In the genomic region with DNA sequence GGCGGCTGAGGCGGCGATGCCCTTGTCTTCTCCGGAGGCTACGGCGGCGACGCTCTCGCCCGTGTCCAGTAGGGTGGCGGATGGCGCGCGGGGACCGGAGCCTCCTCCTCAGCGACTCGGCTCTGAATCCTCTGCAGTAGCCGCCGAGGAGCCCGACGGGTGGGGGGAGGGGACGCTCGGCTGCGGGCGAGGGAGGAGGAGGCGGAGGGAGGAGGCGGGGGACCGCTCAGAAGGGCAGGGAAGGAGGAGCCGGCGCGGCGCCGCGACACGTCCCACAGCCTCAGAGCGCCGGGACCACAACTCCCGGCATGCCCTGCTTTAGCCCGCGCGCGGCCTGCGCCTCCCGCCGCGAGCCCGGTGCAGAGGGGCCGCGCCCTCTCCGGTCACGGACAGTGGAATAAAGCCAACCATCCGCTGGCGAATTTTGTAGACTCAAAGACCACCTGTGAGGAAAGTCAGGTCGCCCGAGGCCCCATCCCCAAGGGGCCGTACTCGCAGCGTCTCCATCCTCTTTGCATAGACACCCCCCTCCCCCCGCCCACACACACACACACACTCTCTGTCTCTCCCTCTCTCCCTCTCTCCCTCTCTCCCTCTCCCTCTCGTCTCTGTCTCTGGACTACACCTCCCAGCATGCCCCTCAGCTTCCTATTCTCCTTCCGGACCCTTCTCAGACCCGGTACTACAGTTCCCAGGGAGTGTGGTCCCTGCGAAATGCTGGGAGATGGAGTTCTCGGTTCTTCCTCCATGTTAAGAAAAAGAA, we compare ENCODE assay signal across 8 cellular contexts. TPM values are rescaled to one million over a fixed set of nuclear protein-coding genes. Genes with fewer than 3 reads are reported as not detected.
DNase-seq lines count a peak whose midpoint lies in the region; ATAC-seq and TF ChIP-seq lines count a peak whose summit lies in the region.

A gene with protein sequence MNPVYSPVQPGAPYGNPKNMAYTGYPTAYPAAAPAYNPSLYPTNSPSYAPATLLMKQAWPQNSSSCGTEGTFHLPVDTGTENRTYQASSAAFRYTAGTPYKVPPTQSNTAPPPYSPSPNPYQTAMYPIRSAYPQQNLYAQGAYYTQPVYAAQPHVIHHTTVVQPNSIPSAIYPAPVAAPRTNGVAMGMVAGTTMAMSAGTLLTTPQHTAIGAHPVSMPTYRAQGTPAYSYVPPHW (minus strand): TSS at position 157 of the 763 bp plus-strand sequence. CDS start 129,638 bp downstream, outside the sequence.

- peak within 1 kb of the TSS; percentile 83 for H3K27ac Mint-ChIP-seq in Calu3 (ENCODE audit: unreplicated experiment)
- H3K27ac Mint-ChIP-seq in activated CD8-positive, alpha-beta memory T cell treated with anti-CD3 and anti-CD28 coated beads, Interleukin-2, amount 10 ng/mL, durations not matched to agents 7 days and 5 days = peak within 1 kb of the TSS; percentile 87

- H3K9me3 Mint-ChIP-seq in Calu3 (ENCODE audit: low read depth, unreplicated experiment) = no peaks in the 10 kb centered on the region
- no peaks in the 10 kb centered on the region for H3K9me3 Mint-ChIP-seq in activated CD8-positive, alpha-beta memory T cell treated with anti-CD3 and anti-CD28 coated beads, Interleukin-2, amount 10 ng/mL, durations not matched to agents 7 days and 5 days (ENCODE audit: low read depth)

- peak within 1 kb of the TSS; percentile 53 for H2BK5ac ChIP-seq in mesenchymal stem cell (ENCODE audit: low read depth, low read length, poor library complexity, severe bottlenecking)

- H2AFZ ChIP-seq in mesenchymal stem cell (ENCODE audit: low read depth, low read length) = peak within 1 kb of the TSS; percentile 100

- peak within 1 kb of the TSS; percentile 19 to 92 for H2BK12ac ChIP-seq in mesenchymal stem cell (ENCODE audit: low read length in 2 of 2)

- TF ChIP-seq CTCF in Calu3 (IDR thresholded peaks at IDR 0.05; ENCODE audit: unreplicated experiment) = no peak

- CTCF ChIA-PET in Calu3 (lab: Charles Lee) = interaction anchor here (0.5 to 1.3 kb wide), 7 partner anchors 9 to 1608 kb away, joined by 3 to 10 read pairs (median 3); no protein-coding TSS in a partner anchor
- CTCF ChIA-PET in activated CD8-positive, alpha-beta memory T cell treated with anti-CD3 and anti-CD28 coated beads, Interleukin-2, amount 10 ng/mL, durations not matched to agents 7 days and 5 days (lab: Charles Lee) = interaction anchor here (1.0 to 2.8 kb wide), 2 partner anchors 28 to 196 kb away, joined by 3 to 11 read pairs; no protein-coding TSS in a partner anchor

- no TSS peak for BruUV-seq in Calu3 (replicated peaks; lab: Mats Ljungman, UMichigan)

- intact Hi-C loops in Calu3 (cut with micrococcal nuclease; ENCODE audit: unreplicated experiment) = loop anchor here (5.0 kb wide), 1 partner anchor 121 kb away; no protein-coding TSS in a partner anchor

- H3K4me1 Mint-ChIP-seq in Calu3 (ENCODE audit: low read depth, unreplicated experiment) = peaks cover 22% of the 10 kb centered on the region
- peaks cover 30% of the 10 kb centered on the region for H3K4me1 Mint-ChIP-seq in activated CD8-positive, alpha-beta memory T cell treated with anti-CD3 and anti-CD28 coated beads, Interleukin-2, amount 10 ng/mL, durations not matched to agents 7 days and 5 days

- peak within 1 kb of the TSS; percentile 96 for H4K8ac ChIP-seq in mesenchymal stem cell (ENCODE audit: low read length)

- H3K4me2 ChIP-seq in mesenchymal stem cell (ENCODE audit: low read length, poor library complexity, severe bottlenecking) = peak within 1 kb of the TSS; percentile 75

- under 1% methylated on average over 55 of the region's 64 CpGs for WGBS in mesenchymal stem cell

- peak within 1 kb of the TSS; percentile 87 for H2BK120ac ChIP-seq in mesenchymal stem cell (ENCODE audit: low read depth, low read length)

- H2BK15ac ChIP-seq in mesenchymal stem cell (ENCODE audit: low read depth, poor library complexity, severe bottlenecking) = peak within 1 kb of the TSS; percentile 50

- peak; percentile 97 for ATAC-seq in GM21381 (IDR thresholded peaks at IDR 0.05; ENCODE audit: unreplicated experiment)
- ATAC-seq in activated CD8-positive, alpha-beta memory T cell treated with anti-CD3 and anti-CD28 coated beads, Interleukin-2, amount 10 ng/mL, durations not matched to agents 7 days and 5 days = peak; percentile 96

- H3K27me3 Mint-ChIP-seq in Calu3 (ENCODE audit: unreplicated experiment) = no peaks in the 10 kb centered on the region
- no peaks in the 10 kb centered on the region for H3K27me3 Mint-ChIP-seq in activated CD8-positive, alpha-beta memory T cell treated with anti-CD3 and anti-CD28 coated beads, Interleukin-2, amount 10 ng/mL, durations not matched to agents 7 days and 5 days

- H3K4me3 Mint-ChIP-seq in Calu3 (ENCODE audit: low read depth, unreplicated experiment) = peak within 1 kb of the TSS; percentile 93
- H3K4me3 Mint-ChIP-seq in activated CD8-positive, alpha-beta memory T cell treated with anti-CD3 and anti-CD28 coated beads, Interleukin-2, amount 10 ng/mL, durations not matched to agents 7 days and 5 days = peak within 1 kb of the TSS; percentile 90

- peak within 1 kb of the TSS; percentile 67 to 97 for H3K4ac ChIP-seq in mesenchymal stem cell (ENCODE audit: low read depth in 1 of 2, low read length in 2 of 2)

- DNase-seq in Calu3 = peak; percentile 92
- peak; percentile 95 for DNase-seq in NT2/D1 (ENCODE audit: low read depth, low spot score)
- DNase-seq in activated CD8-positive, alpha-beta memory T cell treated with anti-CD3 and anti-CD28 coated beads, Interleukin-2, amount 10 ng/mL, durations not matched to agents 7 days and 5 days = peak; percentile 96
- DNase-seq in mesenchymal stem cell = peak; percentile 98
- peak; percentile 88 for DNase-seq in stimulated activated CD8-positive, alpha-beta memory T cell treated with anti-CD3 and anti-CD28 coated beads, Interleukin-12 subunit alpha, Interleukin-12 subunit beta, amount 100 ng/mL, for 4 hours (ENCODE audit: low read depth)

- peak within 1 kb of the TSS; percentile 98 to 99 for H3K18ac ChIP-seq in mesenchymal stem cell (ENCODE audit: low read depth in 1 of 2, low read length in 2 of 2)

- no peak within 1 kb of the TSS for H2AK5ac ChIP-seq in mesenchymal stem cell (ENCODE audit: low read length, severe bottlenecking)

- H3K9ac ChIP-seq in HUES48 (ENCODE audit: low read depth, low read length) (peak within 1 kb of the TSS; percentile 70), NT2/D1 (ENCODE audit: insufficient read length, low read depth) (peak within 1 kb of the TSS; percentile 85), endocrine pancreas (ENCODE audit: control insufficient read depth, insufficient read depth, low read length) (peak within 1 kb of the TSS; percentile 86), mesenchymal stem cell (ENCODE audit: low read length) (peak within 1 kb of the TSS; percentile 90)

- peaks cover 27% of the 10 kb centered on the region for H3K36me3 Mint-ChIP-seq in Calu3 (ENCODE audit: insufficient read depth, unreplicated experiment)
- H3K36me3 Mint-ChIP-seq in activated CD8-positive, alpha-beta memory T cell treated with anti-CD3 and anti-CD28 coated beads, Interleukin-2, amount 10 ng/mL, durations not matched to agents 7 days and 5 days = peaks cover 2% of the 10 kb centered on the region

- H3K79me1 ChIP-seq in mesenchymal stem cell (replicated peaks; ENCODE audit: low read length, poor library complexity, severe bottlenecking) = peaks cover 15% of the 10 kb centered on the region

- H3K36me3 ChIP-seq in HUES48 (ENCODE audit: control insufficient read depth, insufficient read depth, low read length) = no peaks in the 10 kb centered on the region
- no peaks in the 10 kb centered on the region for H3K36me3 ChIP-seq in NT2/D1 (ENCODE audit: insufficient read depth, insufficient read length, low read length)
- no peaks in the 10 kb centered on the region for H3K36me3 ChIP-seq in endocrine pancreas (ENCODE audit: control insufficient read depth, insufficient read depth, low read length)
- H3K36me3 ChIP-seq in mesenchymal stem cell (ENCODE audit: control insufficient read depth in 1 of 2, insufficient read depth in 2 of 2, low read depth in 1 of 2, low read length in 2 of 2) = no peaks in the 10 kb centered on the region

- H3K27ac ChIP-seq in HUES48 (ENCODE audit: low read depth, low read length) = peak within 1 kb of the TSS; percentile 90
- H3K27ac ChIP-seq in mesenchymal stem cell (ENCODE audit: low read length, poor library complexity, severe bottlenecking) = peak within 1 kb of the TSS; percentile 80

- H4K91ac ChIP-seq in mesenchymal stem cell (ENCODE audit: low read length) = peak within 1 kb of the TSS; percentile 91

- peaks cover 21% of the 10 kb centered on the region for H3K4me1 ChIP-seq in HUES48 (ENCODE audit: control insufficient read depth, insufficient read depth, low read length)
- peaks cover 4% of the 10 kb centered on the region for H3K4me1 ChIP-seq in NT2/D1 (ENCODE audit: insufficient read depth, insufficient read length)
- peaks cover 7% of the 10 kb centered on the region for H3K4me1 ChIP-seq in endocrine pancreas (ENCODE audit: control insufficient read depth, insufficient read depth, low read length)
- H3K4me1 ChIP-seq in mesenchymal stem cell (ENCODE audit: control insufficient read depth, insufficient read depth, low read depth, low read length) = peaks cover 9% of the 10 kb centered on the region

- H3K27me3 ChIP-seq in HUES48 (ENCODE audit: control insufficient read depth, insufficient read depth, low read length) (no peaks in the 10 kb centered on the region), NT2/D1 (ENCODE audit: insufficient read depth, insufficient read length) (no peaks in the 10 kb centered on the region), endocrine pancreas (ENCODE audit: control insufficient read depth, insufficient read depth, low read length) (no peaks in the 10 kb centered on the region), mesenchymal stem cell (ENCODE audit: control insufficient read depth in 1 of 2, insufficient read depth in 1 of 2, low read length in 2 of 2) (no peaks in the 10 kb centered on the region)

- peak within 1 kb of the TSS in 1 of 2 experiments; percentile 100 for H3K23ac ChIP-seq in mesenchymal stem cell (ENCODE audit: low read length in 2 of 2)

- H3K4me3 ChIP-seq in HUES48 (ENCODE audit: low read depth, low read length) (peak within 1 kb of the TSS; percentile 88), NT2/D1 (ENCODE audit: insufficient read length, low read depth) (peak within 1 kb of the TSS; percentile 77), endocrine pancreas (ENCODE audit: control insufficient read depth, insufficient read depth, low read length) (peak within 1 kb of the TSS; percentile 95), mesenchymal stem cell (ENCODE audit: insufficient read depth in 1 of 2, low read depth in 1 of 2, low read length in 2 of 2) (peak within 1 kb of the TSS; percentile 89 to 98)

- H3K9me3 ChIP-seq in HUES48 (ENCODE audit: control insufficient read depth, insufficient read depth, low read length) (no peaks in the 10 kb centered on the region), NT2/D1 (ENCODE audit: insufficient read depth, low read length) (no peaks in the 10 kb centered on the region), endocrine pancreas (ENCODE audit: control insufficient read depth, low read length) (no peaks in the 10 kb centered on the region), mesenchymal stem cell (ENCODE audit: control insufficient read depth, low read length) (no peaks in the 10 kb centered on the region)

- H3K14ac ChIP-seq in mesenchymal stem cell (ENCODE audit: low read length in 2 of 2) = peak within 1 kb of the TSS; percentile 65 to 100

RNA-seq across cellular contexts. Expression of the gene that starts here (rescaled TPM):
- total RNA-seq in Calu3 (2022) = 30.4 and 30.8 TPM in 2 replicates
- 10 to 100 TPM; 19.3 to 20.5 TPM for total RNA-seq in activated CD8-positive, alpha-beta memory T cell treated with anti-CD3 and anti-CD28 coated beads, Interleukin-2, amount 10 ng/mL, durations not matched to agents 7 days and 5 days
- polyA plus RNA-seq in mesenchymal stem cell (2013, experiment 1 of 2) = 22.5 TPM
- polyA plus RNA-seq in mesenchymal stem cell (2013, experiment 2 of 2) = 20.6 TPM

Comparison
In these comparisons a context has a peak if more than half of its experiments do, and no peak if none do; other contexts are left out.
1. Peak in every context shown above with its lines: DNase-seq, ATAC-seq, H3K4me3 ChIP-seq and H3K27ac ChIP-seq.